8 cellular contexts compared by ENCODE assay signal in the genomic region with DNA sequence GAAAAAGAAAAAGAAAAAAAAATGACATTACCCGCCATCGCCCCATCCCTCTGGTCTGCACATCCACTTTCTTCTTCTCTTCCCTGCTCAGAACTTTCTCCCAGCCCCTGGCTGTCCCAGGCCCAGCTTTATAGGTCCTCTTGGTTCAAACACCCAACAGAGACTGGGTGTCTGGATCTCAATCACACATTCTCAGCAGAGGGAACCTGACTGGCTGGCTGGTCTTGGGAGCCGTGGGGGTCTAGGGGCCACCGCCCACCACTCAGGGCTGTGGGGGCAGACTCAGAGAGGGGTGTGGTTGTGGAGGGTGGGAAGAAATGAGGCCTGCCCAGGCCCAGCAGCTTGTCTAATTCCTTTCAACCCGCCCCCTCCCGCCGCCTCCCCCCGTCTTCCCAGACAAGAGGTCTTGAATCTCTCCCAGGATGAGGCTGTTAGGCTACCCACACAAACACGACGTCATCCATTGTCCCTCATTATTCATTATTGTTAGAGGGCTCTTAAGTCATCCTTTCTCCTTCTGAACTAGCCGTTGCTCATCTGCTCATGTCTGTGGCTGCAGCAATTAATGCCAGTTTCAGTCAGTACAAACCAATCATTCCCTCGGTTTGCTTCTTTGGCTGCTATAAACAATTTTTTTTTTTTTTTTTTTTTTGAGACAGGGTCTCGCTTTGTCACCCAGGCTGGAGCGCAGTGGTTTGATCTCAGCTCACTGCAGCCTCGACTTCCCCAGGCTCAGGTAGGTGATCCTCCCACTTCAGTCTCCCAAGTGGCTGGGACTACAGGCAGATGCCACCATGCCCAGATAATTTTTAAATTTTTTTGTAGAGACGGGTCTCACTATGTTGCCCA. TPM values are rescaled to one million over a fixed set of nuclear protein-coding genes. Genes with fewer than 3 reads are reported as not detected.
DNase-seq lines count a peak whose midpoint lies in the region; ATAC-seq and TF ChIP-seq lines count a peak whose summit lies in the region.

No MANE protein-coding gene starts in this region.

- H3K27ac ChIP-seq in SJCRH30, result peak overlapping the region; percentile 69
- H3K27ac ChIP-seq in right atrium auricular region, result peak overlapping the region; percentile 56 to 67
- H3K27ac ChIP-seq in spleen, result peak overlapping the region in 6 of 8 donors; percentile 39 to 70 (median 50)

- no peaks in the 10 kb centered on the region for H3K27me3 ChIP-seq in SJCRH30
- H3K27me3 ChIP-seq in right atrium auricular region, result no peaks in the 10 kb centered on the region
- H3K27me3 ChIP-seq in spleen (replicated peaks in 1 of 7), result no peaks in the 10 kb centered on the region

- 72 to 84% (median 82%) methylated on average over 14 to 16 of the region's 16 CpGs for WGBS in spleen, 5 donors

- intact Hi-C loops in spleen (cut with DNase I; ENCODE audit: low total_unique reads), result no loop called here

- DNase-seq in NCI-H146 (lab: John Stamatoyannopoulos, UW) (peak; percentile 8), NCI-H146 treated with DMSO at 0.1 percent for 48 hours (lab: John Stamatoyannopoulos, UW; ENCODE audit: unreplicated experiment) (no peak), SJCRH30 (peak; percentile 63 to 68), right atrium auricular region (ENCODE audit: low spot score) (no peak), spleen (no peak), SW480 (ENCODE audit: low spot score) (no peak)

- H3K4me3 ChIP-seq in SJCRH30 (peak overlapping the region; percentile 43), right atrium auricular region (no peak overlapping the region), spleen (peak overlapping the region in 1 of 8 donors; percentile 25)

- H3K4me1 ChIP-seq in SJCRH30, result peaks cover 30% of the 10 kb centered on the region
- H3K4me1 ChIP-seq in right atrium auricular region, result peaks cover 0 to 33% of the 10 kb centered on the region in 2 donors
- H3K4me1 ChIP-seq in spleen, result peaks cover 6 to 28% (median 13%) of the 10 kb centered on the region in 6 donors

- H3K36me3 ChIP-seq in SJCRH30 (no peaks in the 10 kb centered on the region), right atrium auricular region (no peaks in the 10 kb centered on the region), spleen (no peaks in the 10 kb centered on the region)

- H3K9me3 ChIP-seq in SJCRH30 (replicated peaks) (no peaks in the 10 kb centered on the region), right atrium auricular region (no peaks in the 10 kb centered on the region), spleen (no peaks in the 10 kb centered on the region)

- ATAC-seq in GM19023 (IDR thresholded peaks at IDR 0.05; ENCODE audit: unreplicated experiment) (no peak), HG02610 (IDR thresholded peaks at IDR 0.05; ENCODE audit: unreplicated experiment) (no peak)

- TF ChIP-seq CTCF in right atrium auricular region (IDR thresholded peaks at IDR 0.05) (no peak), spleen (IDR thresholded peaks at IDR 0.05 in 8 of 11, conservative IDR thresholded peaks at IDR 0.05 in 3 of 11) (no peak)

- no peak for TF ChIP-seq POLR2A in spleen (IDR thresholded peaks at IDR 0.05)

RNA-seq across cellular contexts. Expression of a gene that starts 40.6 kb away (rescaled TPM):
- 157 and 169 TPM in 2 replicates for total RNA-seq in SJCRH30 (2014; rRNA removed; shearing (Covaris generic))
- 100 to 1,000 TPM; 236 to 265 TPM for total RNA-seq in right atrium auricular region
- total RNA-seq in spleen, result 10 to 100 TPM; 60.9 to 99.6 (median 73.8) TPM
- 10 to 100 TPM; 17.0 to 32.2 (median 27.0) TPM for polyA plus RNA-seq in spleen

Comparison
In these comparisons a context has a peak if more than half of its experiments do, and no peak if none do; other contexts are left out.
1. DNase-seq: peak in NCI-H146 (single experiment) and SJCRH30 (2 of 2); none in NCI-H146 treated with DMSO at 0.1 percent for 48 hours (single experiment), right atrium auricular region (single experiment), spleen (single experiment) and SW480 (single experiment).
2. Peak in every context shown above with its lines, with median percentiles within 50 percentile points of each other: H3K27ac ChIP-seq.